Comparison of ENCODE assay signal across 22 cellular contexts in the genomic region with DNA sequence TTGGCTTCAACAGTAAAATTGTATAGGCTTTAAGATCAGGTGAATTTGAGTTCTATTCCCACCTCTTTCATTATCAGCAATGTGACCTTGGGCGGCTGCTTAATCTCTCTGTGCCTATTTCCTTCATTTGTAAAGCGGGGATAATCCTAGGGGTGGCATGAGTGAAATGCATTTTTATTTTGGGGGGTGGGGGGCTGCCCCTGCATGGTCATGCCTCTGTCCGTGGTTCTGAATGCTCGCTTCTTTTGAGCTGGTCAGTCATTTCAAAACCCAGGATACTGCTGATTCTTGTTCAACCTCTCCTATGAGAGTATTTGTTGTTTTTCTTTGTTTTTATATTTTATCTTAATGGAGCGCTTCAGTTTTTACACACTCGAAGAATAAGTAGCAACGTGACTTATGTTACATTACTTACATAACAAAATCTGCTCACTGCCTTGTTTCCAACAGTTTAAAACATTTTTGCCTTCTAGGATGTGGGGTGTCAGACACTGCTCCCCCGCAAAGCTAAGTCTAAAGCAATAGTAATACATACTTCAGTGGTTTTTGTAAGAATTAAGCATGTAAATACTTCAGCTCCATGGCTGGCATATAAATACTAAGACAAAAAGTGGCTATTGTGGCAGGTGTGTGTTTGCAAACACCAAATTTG.
"Had no signal": no experiment of that assay in that cellular context is flagged by ENCODE, and none has a peak within 500 bp of the region (broad histone marks: within the 10 kb centered on the region; RNA-seq: fewer than 3 reads in every experiment).

No MANE protein-coding gene starts in this region.

- H3K4me3 Mint-ChIP-seq: activated CD8-positive, alpha-beta memory T cell treated with anti-CD3 and anti-CD28 coated beads, Interleukin-2, amount 10 ng/mL, durations not matched to agents 7 days and 5 days; immature natural killer cell; naive B cell; neural progenitor cell had no signal

- H3K36me3 Mint-ChIP-seq: neural progenitor cell; stimulated activated effector memory CD8-positive, alpha-beta T cell treated with anti-CD3 and anti-CD28 coated beads, Interleukin-12 subunit alpha, Interleukin-12 subunit beta, amount 100 ng/mL, for 72 hours had no signal

- DNase-seq: activated CD4-positive, alpha-beta T cell treated with anti-CD3 and anti-CD28 coated beads for 1 hour; activated CD4-positive, alpha-beta T cell treated with anti-CD3 and anti-CD28 coated beads, Interleukin-2, amount 50 U/mL, for 48 hours; activated CD8-positive, alpha-beta memory T cell treated with anti-CD3 and anti-CD28 coated beads, Interleukin-2, amount 10 ng/mL, durations not matched to agents 7 days and 5 days; activated naive CD4-positive, alpha-beta T cell treated with anti-CD3 and anti-CD28 coated beads, Interleukin-2, amount 50 U/mL, for 16 hours; effector CD4-positive, alpha-beta T cell; esophagus squamous epithelium; immature natural killer cell; mesenchymal stem cell; mucosa of descending colon; naive B cell; ovary; psoas muscle; right cardiac atrium; T1000; thyroid gland had no signal

- H3K9me3 ChIP-seq: ascending aorta, esophagus squamous epithelium, mucosa of descending colon, ovary, psoas muscle, thyroid gland had no signal

- H3K36me3 ChIP-seq: ascending aorta, esophagus squamous epithelium, neural progenitor cell, ovary, thyroid gland had no signal

- ATAC-seq: activated CD8-positive, alpha-beta memory T cell treated with anti-CD3 and anti-CD28 coated beads, Interleukin-2, amount 10 ng/mL, durations not matched to agents 7 days and 5 days; mucosa of descending colon; psoas muscle; right cardiac atrium had no signal

- H3K4me2 ChIP-seq: neural progenitor cell had no signal

- H2AFZ ChIP-seq: neural progenitor cell had no signal

- H3K9me3 Mint-ChIP-seq: activated T-helper 2 cell treated with anti-CD3 and anti-CD28 coated beads, Interferon-gamma antibody, Interleukin-2, Interleukin-4, amounts not matched to agents 10 μg/mL and 5 μg/mL and 100 μg/mL, durations not matched to agents 14 hours and 24 hours and 36 hours; immature natural killer cell; neural progenitor cell; stimulated activated effector memory CD8-positive, alpha-beta T cell treated with anti-CD3 and anti-CD28 coated beads, Interleukin-12 subunit alpha, Interleukin-12 subunit beta, amount 100 ng/mL, for 72 hours had no signal

- H3K27ac Mint-ChIP-seq: activated CD8-positive, alpha-beta memory T cell treated with anti-CD3 and anti-CD28 coated beads, Interleukin-2, amount 10 ng/mL, durations not matched to agents 7 days and 5 days; activated T-helper 2 cell treated with anti-CD3 and anti-CD28 coated beads, Interferon-gamma antibody, Interleukin-2, Interleukin-4, amounts not matched to agents 10 μg/mL and 5 μg/mL and 100 μg/mL, durations not matched to agents 14 hours and 24 hours and 36 hours; immature natural killer cell; naive B cell; neural progenitor cell had no signal

- H3K27me3 ChIP-seq: ascending aorta, esophagus squamous epithelium, neural progenitor cell, ovary, thyroid gland had no signal

- H3K27ac ChIP-seq: ascending aorta, coronary artery, esophagus squamous epithelium, neural progenitor cell, ovary, psoas muscle, skin epidermis, thyroid gland, VCaP had no signal

- H3K4me1 ChIP-seq: ascending aorta, esophagus squamous epithelium, neural progenitor cell, psoas muscle, thyroid gland had no signal

- H3K4me3 ChIP-seq: ascending aorta, coronary artery, esophagus squamous epithelium, mucosa of descending colon, neural progenitor cell, ovary, psoas muscle, skin epidermis, thyroid gland had no signal

- H3K9ac ChIP-seq: neural progenitor cell had no signal
